In genomic region chr17:41987642-41988041, GRCh38 we compare ENCODE assay signal across 1 cellular context.
TF ChIP-seq lines count a peak whose summit lies in the region.

No MANE protein-coding gene starts in this region.

TF ChIP-seq in HepG2, 621 proteins besides CTCF, POLR2A, EP300 and RAD21:
- TF ChIP-seq REXO4 (CRISPR knock-in tag; IDR thresholded peaks at IDR 0.05; ENCODE audit: borderline replicate concordance) (no peak), ISL2 (CRISPR knock-in tag; IDR thresholded peaks at IDR 0.05) (no peak), ZNF703 (CRISPR knock-in tag; IDR thresholded peaks at IDR 0.05; ENCODE audit: borderline replicate concordance) (no peak), POLR2AphosphoS2 (IDR thresholded peaks at IDR 0.05; ENCODE audit: low read depth, low read length) (no peak), NR3C1 (CRISPR knock-in tag; IDR thresholded peaks at IDR 0.05) (no peak), CEBPB (IDR thresholded peaks at IDR 0.05; ENCODE audit: borderline replicate concordance, low read depth, low read length) (peak; percentile 58), ZNF331 (CRISPR knock-in tag; IDR thresholded peaks at IDR 0.05) (no peak), KDM2A (CRISPR knock-in tag; IDR thresholded peaks at IDR 0.05; ENCODE audit: borderline replicate concordance, low read depth) (no peak), HOXA5 (CRISPR knock-in tag; IDR thresholded peaks at IDR 0.05) (no peak), ZNF282 (IDR thresholded peaks at IDR 0.05; ENCODE audit: partially characterized antibody) (no peak), ZNF101 (CRISPR knock-in tag; IDR thresholded peaks at IDR 0.05; ENCODE audit: borderline replicate concordance, low read depth) (no peak), ZNF296 (CRISPR knock-in tag; conservative IDR thresholded peaks at IDR 0.05) (no peak)
- TF ChIP-seq, protein P1, sequence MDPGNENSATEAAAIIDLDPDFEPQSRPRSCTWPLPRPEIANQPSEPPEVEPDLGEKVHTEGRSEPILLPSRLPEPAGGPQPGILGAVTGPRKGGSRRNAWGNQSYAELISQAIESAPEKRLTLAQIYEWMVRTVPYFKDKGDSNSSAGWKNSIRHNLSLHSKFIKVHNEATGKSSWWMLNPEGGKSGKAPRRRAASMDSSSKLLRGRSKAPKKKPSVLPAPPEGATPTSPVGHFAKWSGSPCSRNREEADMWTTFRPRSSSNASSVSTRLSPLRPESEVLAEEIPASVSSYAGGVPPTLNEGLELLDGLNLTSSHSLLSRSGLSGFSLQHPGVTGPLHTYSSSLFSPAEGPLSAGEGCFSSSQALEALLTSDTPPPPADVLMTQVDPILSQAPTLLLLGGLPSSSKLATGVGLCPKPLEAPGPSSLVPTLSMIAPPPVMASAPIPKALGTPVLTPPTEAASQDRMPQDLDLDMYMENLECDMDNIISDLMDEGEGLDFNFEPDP (CRISPR knock-in tag; conservative IDR thresholded peaks at IDR 0.05), result no peak
- TF ChIP-seq, protein P2, sequence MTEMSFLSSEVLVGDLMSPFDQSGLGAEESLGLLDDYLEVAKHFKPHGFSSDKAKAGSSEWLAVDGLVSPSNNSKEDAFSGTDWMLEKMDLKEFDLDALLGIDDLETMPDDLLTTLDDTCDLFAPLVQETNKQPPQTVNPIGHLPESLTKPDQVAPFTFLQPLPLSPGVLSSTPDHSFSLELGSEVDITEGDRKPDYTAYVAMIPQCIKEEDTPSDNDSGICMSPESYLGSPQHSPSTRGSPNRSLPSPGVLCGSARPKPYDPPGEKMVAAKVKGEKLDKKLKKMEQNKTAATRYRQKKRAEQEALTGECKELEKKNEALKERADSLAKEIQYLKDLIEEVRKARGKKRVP (CRISPR knock-in tag; IDR thresholded peaks at IDR 0.05), result peak; percentile 40 to 58; a peak in 2 of 4 replicates
- TF ChIP-seq, protein P3, sequence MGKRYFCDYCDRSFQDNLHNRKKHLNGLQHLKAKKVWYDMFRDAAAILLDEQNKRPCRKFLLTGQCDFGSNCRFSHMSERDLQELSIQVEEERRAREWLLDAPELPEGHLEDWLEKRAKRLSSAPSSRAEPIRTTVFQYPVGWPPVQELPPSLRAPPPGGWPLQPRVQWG (CRISPR knock-in tag; IDR thresholded peaks at IDR 0.05; ENCODE audit: borderline replicate concordance, low read depth), result no peak
TF ChIP-seq in HepG2: peak in this region for 2.
